8 cellular contexts compared by ENCODE assay signal in genomic region chr11:107799245-107799859, GRCh38. TPM values are rescaled to one million over a fixed set of nuclear protein-coding genes. Genes with fewer than 3 reads are reported as not detected.
DNase-seq lines count a peak whose midpoint lies in the region; ATAC-seq and TF ChIP-seq lines count a peak whose summit lies in the region.

No MANE protein-coding gene starts in this region.

- H3K27me3 ChIP-seq in adrenal gland, result no peaks in the 10 kb centered on the region
- no peaks in the 10 kb centered on the region for H3K27me3 ChIP-seq in right atrium auricular region
- no peaks in the 10 kb centered on the region for H3K27me3 ChIP-seq in sigmoid colon

- TF ChIP-seq EP300 in sigmoid colon (IDR thresholded peaks at IDR 0.05), result no peak

- TF ChIP-seq CTCF in LNCaP clone FGC (IDR thresholded peaks at IDR 0.05; ENCODE audit: control insufficient read depth, extremely low read depth, insufficient read depth) (peak; percentile 80), adrenal gland (IDR thresholded peaks at IDR 0.05) (peak; percentile 74 to 97 (median 82)), right atrium auricular region (IDR thresholded peaks at IDR 0.05) (peak; percentile 91 to 97), sigmoid colon (IDR thresholded peaks at IDR 0.05) (peak in 3 of 4 experiments; percentile 78 to 90 (median 82))

- H3K36me3 ChIP-seq in adrenal gland (replicated peaks in 1 of 2) (no peaks in the 10 kb centered on the region), right atrium auricular region (no peaks in the 10 kb centered on the region), sigmoid colon (no peaks in the 10 kb centered on the region)

- H3K9me3 ChIP-seq in adrenal gland (replicated peaks in 1 of 3), result no peaks in the 10 kb centered on the region
- H3K9me3 ChIP-seq in right atrium auricular region, result no peaks in the 10 kb centered on the region
- H3K9me3 ChIP-seq in sigmoid colon, result no peaks in the 10 kb centered on the region

- intact Hi-C loops in adrenal gland (cut with DNase I) (no loop called here), sigmoid colon (cut with DNase I) (no loop called here)

- DNase-seq in GM04503 (ENCODE audit: low read depth) (peak; percentile 21), LNCaP clone FGC (ENCODE audit: low read depth) (peak; percentile 33), SW 1271 (lab: John Stamatoyannopoulos, UW) (peak; percentile 67 to 95), adrenal gland (peak; percentile 52 to 89 (median 81)), right atrium auricular region (ENCODE audit: low spot score) (peak; percentile 87), sigmoid colon (peak; percentile 81)

- H3K4me3 ChIP-seq in LNCaP clone FGC (ENCODE audit: low read depth, low read length) (no peak overlapping the region), adrenal gland (no peak overlapping the region), right atrium auricular region (no peak overlapping the region), sigmoid colon (no peak overlapping the region)

- WGBS in adrenal gland, 4 donors, result 63 to 67% (median 65%) methylated on average over 12 of the region's 12 CpGs
- WGBS in sigmoid colon, 2 donors, result 71 to 78% methylated on average over 12 of the region's 12 CpGs

- no peak for TF ChIP-seq POLR2A in adrenal gland (IDR thresholded peaks at IDR 0.05)
- TF ChIP-seq POLR2A in sigmoid colon (IDR thresholded peaks at IDR 0.05), result no peak

- ATAC-seq in GM21737 (IDR thresholded peaks at IDR 0.05; ENCODE audit: unreplicated experiment) (peak; percentile 86), HG03025 (IDR thresholded peaks at IDR 0.05; ENCODE audit: low FRiP score, unreplicated experiment) (no peak)

- no peak overlapping the region for H3K27ac ChIP-seq in adrenal gland
- H3K27ac ChIP-seq in right atrium auricular region, result no peak overlapping the region
- H3K27ac ChIP-seq in sigmoid colon, result no peak overlapping the region

- H3K4me1 ChIP-seq in adrenal gland (replicated peaks in 1 of 2) (no peaks in the 10 kb centered on the region), right atrium auricular region (no peaks in the 10 kb centered on the region), sigmoid colon (no peaks in the 10 kb centered on the region)

RNA-seq across cellular contexts. Expression of gene SLC35F2, which starts 59.2 kb away (rescaled TPM):
- total RNA-seq in adrenal gland (1 to 10 TPM in 7 of 8 donors, under 1 TPM in 1; 0.74 to 6.3 (median 1.7) TPM), right atrium auricular region (1 to 10 TPM; 5.8 to 6.0 TPM), sigmoid colon (1 to 10 TPM in 3 of 4 donors, under 1 TPM in 1; 0.83 to 9.3 (median 3.7) TPM)
- polyA plus RNA-seq in adrenal gland (1 to 10 TPM; 1.6 to 3.2 (median 1.6) TPM), sigmoid colon (10 to 100 TPM in 1 of 3 donors, 1 to 10 TPM in 2; 3.7 to 15.4 (median 6.0) TPM)

Comparison
In these comparisons a context has a peak if more than half of its experiments do, and no peak if none do; other contexts are left out.
1. DNase-seq: peak in every context shown above with its lines; median percentile 87 in right atrium auricular region; 81 in SW 1271; 81 in adrenal gland; 81 in sigmoid colon; 33 in LNCaP clone FGC; 21 in GM04503.